1 cellular context compared by ENCODE assay signal in genomic region chr10:30013684-30014246, GRCh38.
TF ChIP-seq lines count a peak whose summit lies in the region.

No MANE protein-coding gene starts in this region.

TF ChIP-seq in SK-N-SH treated with all-trans-retinoic acid at 6 μM for 48 hours, 23 proteins besides CTCF, POLR2A, EP300 and RAD21 (continued from another document):
- no peak for TF ChIP-seq TSHZ2 (CRISPR knock-in tag; IDR thresholded peaks at IDR 0.05)
- no peak for TF ChIP-seq SNAI2 (CRISPR knock-in tag; IDR thresholded peaks at IDR 0.05)
- no peak for TF ChIP-seq GLIS3 (CRISPR knock-in tag; IDR thresholded peaks at IDR 0.05)
